Comparison of ENCODE assay signal across 24 cellular contexts in genomic region chr7:28517206-28517605, GRCh38.
"Had no signal": no experiment of that assay in that cellular context is flagged by ENCODE, and none has a peak within 500 bp of the region (broad histone marks: within the 10 kb centered on the region; RNA-seq: fewer than 3 reads in every experiment).

No MANE protein-coding gene starts in this region.

- H3K27me3 ChIP-seq: heart left ventricle, neutrophil, right lobe of liver, suprapubic skin, thyroid gland, upper lobe of right lung, vagina had no signal

- H3K4me1 ChIP-seq: lower lobe of right lung, right lobe of liver, thyroid gland had no signal

- H3K4me1 Mint-ChIP-seq: memory B cell had no signal

- H3K36me3 ChIP-seq: heart left ventricle, left ventricle myocardium inferior, lower lobe of right lung, neutrophil, right lobe of liver, suprapubic skin, thyroid gland, upper lobe of right lung, vagina had no signal

- H3K9me3 Mint-ChIP-seq: memory B cell, naive B cell, nephron progenitor cell had no signal

- H3K4me3 Mint-ChIP-seq: memory B cell, naive B cell, nephron progenitor cell had no signal

- H3K9me3 ChIP-seq: heart left ventricle, left ventricle myocardium inferior, lower lobe of right lung, neutrophil, psoas muscle, right lobe of liver, suprapubic skin, thyroid gland, upper lobe of right lung, vagina had no signal

- H3K27ac ChIP-seq: coronary artery, heart left ventricle, left ventricle myocardium inferior, lower lobe of right lung, neutrophil, psoas muscle, right lobe of liver, skin epidermis, suprapubic skin, thyroid gland, upper lobe of right lung, vagina had no signal

- H3K4me3 ChIP-seq: coronary artery, heart left ventricle, left ventricle myocardium inferior, lower lobe of right lung, psoas muscle, right lobe of liver, skin epidermis, suprapubic skin, thyroid gland, upper lobe of right lung, vagina had no signal

- H3K36me3 Mint-ChIP-seq: memory B cell, naive B cell had no signal

- ATAC-seq: esophagus mucosa; heart left ventricle; lower lobe of right lung; psoas muscle; right lobe of liver; stimulated activated naive CD8-positive, alpha-beta T cell treated with anti-CD3 and anti-CD28 coated beads, Interleukin-15, Interleukin-2, amounts not matched to agents 100 U/mL and 50 U/mL, for 24 hours; upper lobe of right lung had no signal

- DNase-seq: effector CD8-positive, alpha-beta T cell; heart left ventricle; hypothalamus; left ventricle myocardium inferior; lower lobe of right lung; naive B cell; nephron progenitor cell; psoas muscle; retina; right lobe of liver; stimulated activated CD4-positive, alpha-beta T cell treated with anti-CD3 and anti-CD28 coated beads, Interleukin-12 subunit alpha, Interleukin-12 subunit beta, amount 100 ng/mL, for 4 hours; stimulated activated naive CD8-positive, alpha-beta T cell treated with anti-CD3 and anti-CD28 coated beads, Interleukin-15, Interleukin-2, amounts not matched to agents 100 U/mL and 50 U/mL, for 24 hours; thyroid gland; upper lobe of right lung had no signal

- FAIRE-seq: endometrium, frontal cortex, keratinocyte had no signal

- H3K27ac Mint-ChIP-seq: memory B cell, naive B cell, nephron progenitor cell had no signal
